Comparison of ENCODE assay signal across 15 cellular contexts in genomic region chr9:81595887-81596558, GRCh38.
DNase-seq lines count a peak whose midpoint lies in the region; ATAC-seq and TF ChIP-seq lines count a peak whose summit lies in the region.
"Had no signal": no experiment of that assay in that cellular context is flagged by ENCODE, and none has a peak within 500 bp of the region (broad histone marks: within the 10 kb centered on the region; RNA-seq: fewer than 3 reads in every experiment).

No MANE protein-coding gene starts in this region.

- peak overlapping the region; percentile 62 for H3K27ac ChIP-seq in neural cell (ENCODE audit: low read length)

- H3F3A ChIP-seq in neural cell (ENCODE audit: insufficient read depth, low read length, poor library complexity, severe bottlenecking) = peaks cover 9% of the 10 kb centered on the region

- no peaks in the 10 kb centered on the region for H4K20me1 ChIP-seq in neural cell (ENCODE audit: insufficient read depth)

- TF ChIP-seq CTCF in choroid plexus epithelial cell (conservative IDR thresholded peaks at IDR 0.05; ENCODE audit: low read depth, low read length) (no peak), neural cell (IDR thresholded peaks at IDR 0.05; ENCODE audit: poor library complexity, severe bottlenecking) (no peak), GM13977 (IDR thresholded peaks at IDR 0.05; ENCODE audit: extremely low read depth, insufficient read depth, missing control alignments) (no peak)

- H3K27me3 ChIP-seq in neural cell (ENCODE audit: insufficient read depth, low read depth, low read length) = no peaks in the 10 kb centered on the region
- H3K27me3 ChIP-seq: stomach had no signal

- H3K9me2 ChIP-seq in neural cell (ENCODE audit: insufficient read depth, low read length) = no peaks in the 10 kb centered on the region

- H3K9me3 ChIP-seq in neural cell (ENCODE audit: low read length) = no peaks in the 10 kb centered on the region
- H3K9me3 ChIP-seq: stomach had no signal

- peak overlapping the region; percentile 52 for H3K4me2 ChIP-seq in neural cell (ENCODE audit: low read length)

- no peak for TF ChIP-seq RAD21 in neural cell (conservative IDR thresholded peaks at IDR 0.05)

- no peak overlapping the region for H3K4me3 ChIP-seq in choroid plexus epithelial cell (ENCODE audit: low read depth, low read length)
- H3K4me3 ChIP-seq in neural cell (ENCODE audit: low read length) = peak overlapping the region; percentile 33
- H3K4me3 ChIP-seq: stomach had no signal

- H3K36me3 ChIP-seq in neural cell (ENCODE audit: insufficient read depth, low read length) = no peaks in the 10 kb centered on the region

- peaks cover 8% of the 10 kb centered on the region for H3K79me2 ChIP-seq in neural cell (replicated peaks; ENCODE audit: insufficient read depth, low read length)

- ATAC-seq in GM18498 (IDR thresholded peaks at IDR 0.05; ENCODE audit: unreplicated experiment) = no peak

- DNase-seq in G401 (ENCODE audit: low spot score) (peak; percentile 15), NCI-H1694 treated with DMSO at 0.1 percent for 48 hours (lab: John Stamatoyannopoulos, UW) (peak; percentile 49), choroid plexus epithelial cell (ENCODE audit: low read depth) (peak; percentile 43), GM13977 (ENCODE audit: low spot score) (no peak), NCI-H1105 (lab: John Stamatoyannopoulos, UW) (no peak)
- no peak for DNase-seq in activated CD4-positive, alpha-beta T cell treated with anti-CD3 and anti-CD28 coated beads, Interleukin-2, amount 50 U/mL, for 4 hours
- DNase-seq: activated CD4-positive, alpha-beta T cell treated with anti-CD3 and anti-CD28 coated beads for 48 hours; activated gamma-delta T cell; CD8-positive, alpha-beta memory T cell; cerebellar nuclear complex; NK-92 treated with Interleukin-12 subunit alpha and Interleukin-12 subunit beta, amount 100 ng/mL, for 24 hours; stomach; SW 1271 had no signal

- H2AFZ ChIP-seq in neural cell (ENCODE audit: low read depth, low read length) = no peak overlapping the region

- TF ChIP-seq EP300 in neural cell (conservative IDR thresholded peaks at IDR 0.05; ENCODE audit: poor library complexity, severe bottlenecking) = peak; percentile 73

- no peak overlapping the region for H3K9ac ChIP-seq in neural cell (ENCODE audit: low read length)

- in situ Hi-C loops in G401 (cut with HindIII; ENCODE audit: low sequenced_read_pairs) = no loop called here
- in situ Hi-C loops in GM13977 (cut with MboI; ENCODE audit: low pct_unique_long_range_greater_than_20kb, low sequenced_read_pairs, unreplicated experiment) = no loop called here

TF ChIP-seq in neural cell, 6 proteins besides CTCF, POLR2A, EP300 and RAD21:
- no peak for TF ChIP-seq EZH2 (IDR thresholded peaks at IDR 0.05; ENCODE audit: borderline replicate concordance, insufficient read depth, low read length, poor library complexity, severe bottlenecking)
- TF ChIP-seq POLR2AphosphoS5 (IDR thresholded peaks at IDR 0.05) = peak; percentile 82

Comparison
In these comparisons a context has a peak if more than half of its experiments do, and no peak if none do; other contexts are left out.
1. DNase-seq: peak in G401 (single experiment), NCI-H1694 treated with DMSO at 0.1 percent for 48 hours (single experiment) and choroid plexus epithelial cell (single experiment); none in GM13977 (single experiment), NCI-H1105 (single experiment) and activated CD4-positive, alpha-beta T cell treated with anti-CD3 and anti-CD28 coated beads, Interleukin-2, amount 50 U/mL, for 4 hours (0 of 2).